10 cellular contexts compared by ENCODE assay signal in the genomic region with DNA sequence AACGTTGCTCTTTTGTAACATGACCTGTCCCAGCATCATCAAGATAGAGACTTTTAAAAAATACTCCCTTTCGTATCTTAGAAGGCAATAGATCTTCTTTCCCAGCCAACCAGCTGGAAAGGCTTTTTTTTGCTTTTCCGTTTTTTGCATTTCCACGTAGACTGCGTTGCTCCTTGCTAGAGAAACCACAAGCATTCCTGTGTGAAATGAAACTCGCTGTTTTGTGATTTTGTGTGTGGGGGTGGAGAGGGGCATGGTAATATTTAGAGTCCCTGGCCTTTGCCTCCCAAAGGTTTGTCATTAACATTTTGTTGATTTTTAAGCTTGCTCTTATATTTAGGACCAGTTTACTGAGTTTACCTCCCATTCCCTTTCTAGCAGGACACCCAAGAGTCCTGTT.
DNase-seq lines count a peak whose midpoint lies in the region; ATAC-seq and TF ChIP-seq lines count a peak whose summit lies in the region.
"Had no signal": no experiment of that assay in that cellular context is flagged by ENCODE, and none has a peak within 500 bp of the region (broad histone marks: within the 10 kb centered on the region; RNA-seq: fewer than 3 reads in every experiment).

No MANE protein-coding gene starts in this region.

- ATAC-seq in HG02571 (IDR thresholded peaks at IDR 0.05; ENCODE audit: unreplicated experiment) (no peak), GM21367 (IDR thresholded peaks at IDR 0.05; ENCODE audit: unreplicated experiment) (no peak), GM18517 (IDR thresholded peaks at IDR 0.05; ENCODE audit: unreplicated experiment) (no peak)

- peak overlapping the region; percentile 50 for H3K27ac ChIP-seq in left ventricle myocardium inferior (replicated peaks)
- H3K27ac ChIP-seq in muscle layer of duodenum (ENCODE audit: low read length) = peak overlapping the region; percentile 68
- H3K27ac ChIP-seq: HL-60 had no signal

- no peaks in the 10 kb centered on the region for H3K36me3 ChIP-seq in left ventricle myocardium inferior
- H3K36me3 ChIP-seq in muscle layer of duodenum (ENCODE audit: control insufficient read depth in 1 of 2, insufficient read depth in 2 of 2, low read length in 2 of 2) = peaks cover 0 to 7% of the 10 kb centered on the region in 2 donors

- H3K4me3 ChIP-seq in left ventricle myocardium inferior (peak overlapping the region; percentile 9), muscle layer of duodenum (ENCODE audit: low read depth in 1 of 2, low read length in 2 of 2) (peak overlapping the region in 1 of 2 donors; percentile 3)
- H3K4me3 ChIP-seq: dorsolateral prefrontal cortex had no signal

- no peaks in the 10 kb centered on the region for H3K4me1 ChIP-seq in left ventricle myocardium inferior
- H3K4me1 ChIP-seq in muscle layer of duodenum (ENCODE audit: control insufficient read depth in 1 of 2, insufficient read depth in 2 of 2, low read length in 2 of 2) = peaks cover 3 to 16% of the 10 kb centered on the region in 2 donors

- H3K9me3 ChIP-seq in left ventricle myocardium inferior (replicated peaks) (no peaks in the 10 kb centered on the region), muscle layer of duodenum (ENCODE audit: control insufficient read depth in 1 of 2, low read length in 2 of 2) (no peaks in the 10 kb centered on the region)

- intact Hi-C loops in left ventricle myocardium inferior (cut with micrococcal nuclease) = no loop called here
- intact Hi-C loops in cardiac septum (cut with DNase I) = no loop called here

- H3K27me3 ChIP-seq in left ventricle myocardium inferior (ENCODE audit: low read depth) = no peaks in the 10 kb centered on the region
- H3K27me3 ChIP-seq in muscle layer of duodenum (ENCODE audit: low read depth, low read length) = no peaks in the 10 kb centered on the region
- H3K27me3 ChIP-seq: dorsolateral prefrontal cortex had no signal

- DNase-seq in left ventricle myocardium inferior = no peak
- DNase-seq in cardiac septum (ENCODE audit: low spot score) = no peak
- peak; percentile 78 for DNase-seq in dedifferentiated amniotic fluid mesenchymal stem cell (ENCODE audit: extremely low spot score)
- DNase-seq in putamen (ENCODE audit: low spot score) = no peak
- DNase-seq: dorsolateral prefrontal cortex had no signal

- no peak for TF ChIP-seq CTCF in left ventricle myocardium inferior (IDR thresholded peaks at IDR 0.05; ENCODE audit: borderline replicate concordance)
